ENCODE assay signal across 8 cellular contexts in genomic region chr12:98373019-98373554, GRCh38.
DNase-seq lines count a peak whose midpoint lies in the region; ATAC-seq and TF ChIP-seq lines count a peak whose summit lies in the region.

No MANE protein-coding gene starts in this region.

- POLR2A ChIA-PET in AG04450 (lab: Yijun Ruan, JAX), result no interaction called here

- H3K27me3 ChIP-seq in AG04450 (ENCODE audit: control insufficient read depth, insufficient read depth, low read length), result peaks cover 4% of the 10 kb centered on the region

- DNase-seq in AG04450 (ENCODE audit: low read depth, low spot score) (no peak), NAMALWA (ENCODE audit: low spot score) (peak; percentile 56), RPMI8226 (peak; percentile 45), fibroblast of gingiva (ENCODE audit: low read depth) (peak; percentile 15), retinal pigment epithelial cell (ENCODE audit: low read depth) (no peak)
- no peak for DNase-seq in effector CD4-positive, alpha-beta T cell

- CTCF ChIA-PET in AG04450 (lab: Charles Lee), result no interaction called here

- TF ChIP-seq CTCF in AG04450 (IDR thresholded peaks at IDR 0.05; ENCODE audit: low read depth, low read length) (peak; percentile 64), retinal pigment epithelial cell (conservative IDR thresholded peaks at IDR 0.05; ENCODE audit: low read depth, low read length) (peak; percentile 69)

- no peaks in the 10 kb centered on the region for H3K9me3 ChIP-seq in AG04450 (ENCODE audit: control insufficient read depth, insufficient read depth, low read length)

- H3K27ac ChIP-seq in AG04450 (ENCODE audit: low read depth, low read length), result no peak overlapping the region

- ATAC-seq in GM18502 (IDR thresholded peaks at IDR 0.05; ENCODE audit: poor library complexity, unreplicated experiment) (peak; percentile 72), HG03139 (IDR thresholded peaks at IDR 0.05; ENCODE audit: unreplicated experiment) (no peak)

- no peak overlapping the region for H3K4me3 ChIP-seq in AG04450 (ENCODE audit: low read depth, low read length)
- H3K4me3 ChIP-seq in retinal pigment epithelial cell (ENCODE audit: low read length), result no peak overlapping the region

Comparison
In these comparisons a context has a peak if more than half of its experiments do, and no peak if none do; other contexts are left out.
1. DNase-seq: peak in NAMALWA (single experiment), RPMI8226 (single experiment) and fibroblast of gingiva (single experiment); none in AG04450 (single experiment), retinal pigment epithelial cell (single experiment) and effector CD4-positive, alpha-beta T cell (single experiment).